Comparison of ENCODE assay signal across 8 cellular contexts in the genomic region with DNA sequence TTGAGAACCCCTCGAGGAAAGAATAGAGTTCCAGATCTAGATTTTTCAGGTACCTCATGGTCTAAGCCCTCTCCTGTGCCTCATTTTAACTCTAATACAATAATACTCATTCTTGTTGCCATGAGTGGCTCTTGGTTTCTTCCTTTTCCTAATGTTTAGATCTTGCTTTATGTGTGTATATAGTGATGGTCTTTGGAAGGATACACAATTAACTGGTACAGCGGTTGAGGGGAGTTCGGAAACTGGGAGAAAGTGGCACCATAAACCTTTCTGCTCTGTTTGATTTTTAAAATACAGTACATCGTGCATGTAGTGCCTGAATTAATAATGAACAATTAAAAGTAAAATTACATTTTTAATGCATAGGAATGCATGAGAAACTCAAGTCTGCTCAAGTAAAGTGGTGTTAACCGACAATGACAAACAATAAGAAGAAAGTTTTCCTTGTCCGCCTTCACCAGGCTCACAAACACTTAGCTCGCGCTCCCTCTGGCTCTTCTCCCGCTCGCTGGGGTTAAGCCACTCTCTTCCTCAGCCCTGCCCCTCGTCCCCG. TPM values are rescaled to one million over a fixed set of nuclear protein-coding genes. Genes with fewer than 3 reads are reported as not detected.
DNase-seq lines count a peak whose midpoint lies in the region; ATAC-seq and TF ChIP-seq lines count a peak whose summit lies in the region.

No MANE protein-coding gene starts in this region.

- H3K27ac Mint-ChIP-seq in stimulated activated naive CD8-positive, alpha-beta T cell treated with anti-CD3 and anti-CD28 coated beads, Interleukin-15, amount 100 ng/mL, for 72 hours: peak overlapping the region; percentile 84 to 87

- H3K9me3 ChIP-seq in Panc1 (ENCODE audit: control insufficient read depth, insufficient read depth, low read depth, low read length): no peaks in the 10 kb centered on the region

- H3K36me3 ChIP-seq in Panc1 (ENCODE audit: control insufficient read depth, insufficient read depth, low read length): no peaks in the 10 kb centered on the region

- BruUV-seq in Panc1 (replicated peaks; lab: Mats Ljungman, UMichigan): no TSS peak

- POLR2A ChIA-PET in Panc1 (lab: Charles Lee): interaction anchor here (0.6 to 0.9 kb wide), 3 partner anchors 28 to 508 kb away, joined by 3 to 11 read pairs (median 3); no protein-coding TSS in a partner anchor

- intact Hi-C loops in Panc1 (cut with micrococcal nuclease; ENCODE audit: unreplicated experiment): no loop called here

- peaks cover 35% of the 10 kb centered on the region for H3K4me1 Mint-ChIP-seq in activated T-cell treated with anti-CD3 and anti-CD28 coated beads, Interleukin-2, amount 50 U/mL, for 4 hours (ENCODE audit: low read depth)
- H3K4me1 Mint-ChIP-seq in stimulated activated naive CD8-positive, alpha-beta T cell treated with anti-CD3 and anti-CD28 coated beads, Interleukin-15, amount 100 ng/mL, for 72 hours: peaks cover 41% of the 10 kb centered on the region

- H3K4me3 ChIP-seq in Panc1 (ENCODE audit: low read depth in 2 of 2, low read length in 2 of 2): peak overlapping the region; percentile 66 to 86
- H3K4me3 ChIP-seq in fibroblast of the aortic adventitia (ENCODE audit: low read depth, low read length): peak overlapping the region; percentile 56

- CTCF ChIA-PET in Panc1 (lab: Charles Lee): interaction anchor here (0.7 kb wide), 1 partner anchor 16 kb away, joined by 3 read pairs; no protein-coding TSS in a partner anchor

- no peaks in the 10 kb centered on the region for H3K9me3 Mint-ChIP-seq in activated T-cell treated with anti-CD3 and anti-CD28 coated beads, Interleukin-2, amount 50 U/mL, for 4 hours
- H3K9me3 Mint-ChIP-seq in stimulated activated naive CD8-positive, alpha-beta T cell treated with anti-CD3 and anti-CD28 coated beads, Interleukin-15, amount 100 ng/mL, for 72 hours: no peaks in the 10 kb centered on the region

- H3K27me3 ChIP-seq in Panc1 (ENCODE audit: control insufficient read depth, insufficient read depth, low read length): no peaks in the 10 kb centered on the region

- no peak for ATAC-seq in activated T-cell treated with anti-CD3 and anti-CD28 coated beads, Interleukin-2, amount 50 U/mL, for 4 hours
- ATAC-seq in Panc1 (peak; percentile 1; the same call in 1 of the 2 replicates), HG03457 (IDR thresholded peaks at IDR 0.05; ENCODE audit: unreplicated experiment) (no peak), HG02610 (IDR thresholded peaks at IDR 0.05; ENCODE audit: unreplicated experiment) (no peak)
- peak; percentile 2 for ATAC-seq in stimulated activated naive CD8-positive, alpha-beta T cell treated with anti-CD3 and anti-CD28 coated beads, Interleukin-15, amount 100 ng/mL, for 72 hours

- no peak for DNase-seq in activated T-cell treated with anti-CD3 and anti-CD28 coated beads, Interleukin-2, amount 50 U/mL, for 4 hours
- DNase-seq in activated T-cell treated with anti-CD3 and anti-CD28 coated beads for 4 hours (no peak), Panc1 (ENCODE audit: low read depth, low spot score) (no peak), fibroblast of the aortic adventitia (ENCODE audit: low read depth) (no peak), DMS 273 (lab: John Stamatoyannopoulos, UW; ENCODE audit: unreplicated experiment) (no peak)
- DNase-seq in stimulated activated naive CD8-positive, alpha-beta T cell treated with anti-CD3 and anti-CD28 coated beads, Interleukin-15, amount 100 ng/mL, for 72 hours: no peak

- H3K27ac ChIP-seq in Panc1 (ENCODE audit: low read length): peak overlapping the region; percentile 80

- in situ Hi-C loops in Panc1 (cut with HindIII; ENCODE audit: low pct_unique_long_range_greater_than_20kb, low sequenced_read_pairs): no loop called here

- H3K27me3 Mint-ChIP-seq in activated T-cell treated with anti-CD3 and anti-CD28 coated beads, Interleukin-2, amount 50 U/mL, for 4 hours (ENCODE audit: low read depth): no peaks in the 10 kb centered on the region
- no peaks in the 10 kb centered on the region for H3K27me3 Mint-ChIP-seq in stimulated activated naive CD8-positive, alpha-beta T cell treated with anti-CD3 and anti-CD28 coated beads, Interleukin-15, amount 100 ng/mL, for 72 hours

- H3K4me3 Mint-ChIP-seq in activated T-cell treated with anti-CD3 and anti-CD28 coated beads, Interleukin-2, amount 50 U/mL, for 4 hours: peak overlapping the region; percentile 98
- peak overlapping the region; percentile 96 to 100 for H3K4me3 Mint-ChIP-seq in stimulated activated naive CD8-positive, alpha-beta T cell treated with anti-CD3 and anti-CD28 coated beads, Interleukin-15, amount 100 ng/mL, for 72 hours

- TF ChIP-seq CTCF in Panc1 (IDR thresholded peaks at IDR 0.05) (no peak), fibroblast of the aortic adventitia (IDR thresholded peaks at IDR 0.05; ENCODE audit: insufficient read depth, low read length) (no peak)

- H3K4me1 ChIP-seq in Panc1 (ENCODE audit: control insufficient read depth, insufficient read depth, low read length): peaks cover 18% of the 10 kb centered on the region

- H3K36me3 Mint-ChIP-seq in activated T-cell treated with anti-CD3 and anti-CD28 coated beads, Interleukin-2, amount 50 U/mL, for 4 hours (ENCODE audit: insufficient read depth): peaks cover 1% of the 10 kb centered on the region

RNA-seq across cellular contexts. Expression of a gene that starts 0.4 kb away (rescaled TPM):
- total RNA-seq in activated T-cell treated with anti-CD3 and anti-CD28 coated beads, Interleukin-2, amount 50 U/mL, for 4 hours: 10 to 100 TPM; 28.0 to 29.4 (median 28.3) TPM
- total RNA-seq in Panc1 (2021; ENCODE audit: unreplicated experiment) (48.2 TPM), fibroblast of the aortic adventitia (ENCODE audit: low replicate concordance) (54.2 and 60.2 TPM in 2 replicates)
- polyA plus RNA-seq in Panc1 (2012; ENCODE audit: insufficient read length): 18.0 TPM

RNA-seq across cellular contexts. Expression of a gene that starts 21.1 kb away (rescaled TPM):
- total RNA-seq in activated T-cell treated with anti-CD3 and anti-CD28 coated beads, Interleukin-2, amount 50 U/mL, for 4 hours: 10 to 100 TPM in 1 of 3 donors, 1 to 10 TPM in 2; 5.3 to 11.3 (median 7.6) TPM
- total RNA-seq in Panc1 (2021; ENCODE audit: unreplicated experiment): 39.3 TPM
- 48.6 TPM for polyA plus RNA-seq in Panc1 (2012; ENCODE audit: insufficient read length)
- 3.7 and 8.6 TPM in 2 replicates for total RNA-seq in fibroblast of the aortic adventitia (ENCODE audit: low replicate concordance)

RNA-seq across cellular contexts. Expression of a gene that starts 37.9 kb away (rescaled TPM):
- not detected for total RNA-seq in activated T-cell treated with anti-CD3 and anti-CD28 coated beads, Interleukin-2, amount 50 U/mL, for 4 hours
- total RNA-seq in Panc1 (2021; ENCODE audit: unreplicated experiment) (not detected), fibroblast of the aortic adventitia (ENCODE audit: low replicate concordance) (not detected in 2 replicates)
- not detected for polyA plus RNA-seq in Panc1 (2012; ENCODE audit: insufficient read length)

Comparison
In these comparisons a context has a peak if more than half of its experiments do, and no peak if none do; other contexts are left out.
1. ATAC-seq: peak in Panc1 (single experiment) and stimulated activated naive CD8-positive, alpha-beta T cell treated with anti-CD3 and anti-CD28 coated beads, Interleukin-15, amount 100 ng/mL, for 72 hours (single experiment); none in activated T-cell treated with anti-CD3 and anti-CD28 coated beads, Interleukin-2, amount 50 U/mL, for 4 hours (0 of 2), HG03457 (single experiment) and HG02610 (single experiment).